ENCODE assay signal across 8 cellular contexts in genomic region chr10:32367793-32368453, GRCh38. TPM values are rescaled to one million over a fixed set of nuclear protein-coding genes. Genes with fewer than 3 reads are reported as not detected.
A peak's percentile ranks its signal among the peaks of the same experiment; 100 is the strongest.
DNase-seq lines count a peak whose midpoint lies in the region; ATAC-seq, FAIRE-seq and TF ChIP-seq lines count a peak whose summit lies in the region.

No MANE protein-coding gene starts in this region.

- peaks cover 7% of the 10 kb centered on the region for H3K79me1 ChIP-seq in mesenchymal stem cell (replicated peaks; ENCODE audit: low read length, poor library complexity, severe bottlenecking)

- no peak overlapping the region for H3K23ac ChIP-seq in mesenchymal stem cell (ENCODE audit: low read length in 2 of 2)

- POLR2A ChIA-PET in activated CD8-positive, alpha-beta T cell treated with anti-CD3 and anti-CD28 coated beads for 36 hours (lab: Charles Lee) = interaction anchor here (0.5 to 1.1 kb wide), 5 partner anchors 21 to 112 kb away, joined by 3 to 8 read pairs (median 3); partner anchors contain the start of gene EPC1

- no peak overlapping the region for H4K8ac ChIP-seq in mesenchymal stem cell (ENCODE audit: low read length)

- no peaks in the 10 kb centered on the region for H3K27me3 ChIP-seq in mesenchymal stem cell (ENCODE audit: control insufficient read depth in 1 of 2, insufficient read depth in 1 of 2, low read length in 2 of 2)

- no peak overlapping the region for H3K14ac ChIP-seq in mesenchymal stem cell (ENCODE audit: low read length in 2 of 2)

- H3K27ac Mint-ChIP-seq in activated CD8-positive, alpha-beta T cell treated with anti-CD3 and anti-CD28 coated beads for 36 hours = peak overlapping the region; percentile 52

- no peak overlapping the region for H4K91ac ChIP-seq in mesenchymal stem cell (ENCODE audit: low read length)

- peak; percentile 54 for ATAC-seq in activated CD8-positive, alpha-beta T cell treated with anti-CD3 and anti-CD28 coated beads for 36 hours
- ATAC-seq in HG03469 (IDR thresholded peaks at IDR 0.05; ENCODE audit: unreplicated experiment) = no peak

- H2BK5ac ChIP-seq in mesenchymal stem cell (ENCODE audit: low read depth, low read length, poor library complexity, severe bottlenecking) = no peak overlapping the region

- H3K4me2 ChIP-seq in mesenchymal stem cell (ENCODE audit: low read length, poor library complexity, severe bottlenecking) = no peak overlapping the region

- intact Hi-C loops in activated CD8-positive, alpha-beta T cell treated with anti-CD3 and anti-CD28 coated beads for 36 hours (cut with micrococcal nuclease) = loop anchor here (2.0 to 5.0 kb wide), 2 partner anchors 111 to 176 kb away; no protein-coding TSS in a partner anchor

- no peaks in the 10 kb centered on the region for H3K27me3 Mint-ChIP-seq in activated CD8-positive, alpha-beta T cell treated with anti-CD3 and anti-CD28 coated beads for 36 hours

- no peak overlapping the region for H2BK120ac ChIP-seq in mesenchymal stem cell (ENCODE audit: low read depth, low read length)

- H2BK12ac ChIP-seq in mesenchymal stem cell (ENCODE audit: low read length in 2 of 2) = no peak overlapping the region

- no peak overlapping the region for H2BK15ac ChIP-seq in mesenchymal stem cell (ENCODE audit: low read depth, poor library complexity, severe bottlenecking)

- no peaks in the 10 kb centered on the region for H3K9me3 Mint-ChIP-seq in activated CD8-positive, alpha-beta T cell treated with anti-CD3 and anti-CD28 coated beads for 36 hours

- no peak overlapping the region for H3K4ac ChIP-seq in mesenchymal stem cell (ENCODE audit: low read depth in 1 of 2, low read length in 2 of 2)

- CTCF ChIA-PET in activated CD8-positive, alpha-beta T cell treated with anti-CD3 and anti-CD28 coated beads for 36 hours (lab: Charles Lee) = interaction anchor here (0.7 to 4.3 kb wide), 20 partner anchors 8 to 638 kb away, joined by 3 to 25 read pairs (median 5); partner anchors contain the start of gene CCDC7

- H2AK5ac ChIP-seq in mesenchymal stem cell (ENCODE audit: low read length, severe bottlenecking) = no peak overlapping the region

- no peaks in the 10 kb centered on the region for H3K9me3 ChIP-seq in mesenchymal stem cell (ENCODE audit: control insufficient read depth, low read length)

- H3K36me3 Mint-ChIP-seq in activated CD8-positive, alpha-beta T cell treated with anti-CD3 and anti-CD28 coated beads for 36 hours (ENCODE audit: low read depth) = peaks cover 7% of the 10 kb centered on the region

- no peaks in the 10 kb centered on the region for H3K36me3 ChIP-seq in mesenchymal stem cell (ENCODE audit: control insufficient read depth in 1 of 2, insufficient read depth in 2 of 2, low read depth in 1 of 2, low read length in 2 of 2)

- no peaks in the 10 kb centered on the region for H3K4me1 ChIP-seq in mesenchymal stem cell (ENCODE audit: control insufficient read depth, insufficient read depth, low read depth, low read length)

- TF ChIP-seq CTCF in activated CD8-positive, alpha-beta T cell treated with anti-CD3 and anti-CD28 coated beads for 36 hours (IDR thresholded peaks at IDR 0.05) = peak; percentile 94

- no peak overlapping the region for H3K27ac ChIP-seq in mesenchymal stem cell (ENCODE audit: low read length, poor library complexity, severe bottlenecking)

- FAIRE-seq in GM18507 (lab: Jason Lieb, UNC) = peak; percentile 89

- peak; percentile 55 for DNase-seq in AG08396 (ENCODE audit: low spot score)
- no peak for DNase-seq in GM18507 (ENCODE audit: extremely low spot score, insufficient read length, low read depth)
- DNase-seq in NCI-H345 treated with DMSO at 0.1 percent for 48 hours (lab: John Stamatoyannopoulos, UW; ENCODE audit: unreplicated experiment) = peak; percentile 11
- peak; percentile 78 for DNase-seq in activated CD8-positive, alpha-beta T cell treated with anti-CD3 and anti-CD28 coated beads for 36 hours
- DNase-seq in effector CD4-positive, alpha-beta T cell = peak; percentile 74
- peak; percentile 69 for DNase-seq in mesenchymal stem cell
- DNase-seq in stimulated activated CD8-positive, alpha-beta memory T cell treated with anti-CD3 and anti-CD28 coated beads, Interleukin-15, amount 100 ng/mL, for 4 hours (ENCODE audit: low read depth in 2 of 2) = peak; percentile 18 to 51

- no peak overlapping the region for H3K4me3 ChIP-seq in mesenchymal stem cell (ENCODE audit: insufficient read depth in 1 of 2, low read depth in 1 of 2, low read length in 2 of 2)

- H2AFZ ChIP-seq in mesenchymal stem cell (ENCODE audit: low read depth, low read length) = no peak overlapping the region

- 55% methylated on average over 6 of the region's 7 CpGs for WGBS in mesenchymal stem cell

- H3K18ac ChIP-seq in mesenchymal stem cell (ENCODE audit: low read depth in 1 of 2, low read length in 2 of 2) = no peak overlapping the region

- peak overlapping the region; percentile 42 for H3K4me3 Mint-ChIP-seq in activated CD8-positive, alpha-beta T cell treated with anti-CD3 and anti-CD28 coated beads for 36 hours

- H3K4me1 Mint-ChIP-seq in activated CD8-positive, alpha-beta T cell treated with anti-CD3 and anti-CD28 coated beads for 36 hours (ENCODE audit: low read depth) = peaks cover 46% of the 10 kb centered on the region

- H3K9ac ChIP-seq in mesenchymal stem cell (ENCODE audit: low read length) = peak overlapping the region; percentile 51

RNA-seq across cellular contexts. Expression of gene EPC1, which starts 21.0 kb away (rescaled TPM):
- total RNA-seq in activated CD8-positive, alpha-beta T cell treated with anti-CD3 and anti-CD28 coated beads for 36 hours = 10 to 100 TPM; 33.0 to 33.9 TPM
- polyA plus RNA-seq in mesenchymal stem cell (2013, experiment 1 of 2) = 13.3 TPM
- 13.9 TPM for polyA plus RNA-seq in mesenchymal stem cell (2013, experiment 2 of 2)
